Comparison of ENCODE assay signal across 8 cellular contexts in genomic region chr22:41204992-41205900, GRCh38. TPM values are rescaled to one million over a fixed set of nuclear protein-coding genes. Genes with fewer than 3 reads are reported as not detected.
DNase-seq lines count a peak whose midpoint lies in the region; ATAC-seq and TF ChIP-seq lines count a peak whose summit lies in the region.

Gene L3MBTL2, plus strand, starts transcription at chr22:41205312. Its CDS starts 51 bp downstream, at chr22:41205363.

- DNase-seq in DMS153 treated with DMSO at 0.1 percent for 48 hours (lab: John Stamatoyannopoulos, UW; ENCODE audit: unreplicated experiment) (peak; percentile 93), KBM-7 (peak; percentile 98), erythroblast (lab: John Stamatoyannopoulos, UW) (peak; percentile 97 to 98)
- DNase-seq in activated T-cell treated with anti-CD3 and anti-CD28 coated beads, Interleukin-2, amount 50 U/mL, for 24 hours: peak; percentile 98
- peak; percentile 99 for DNase-seq in stimulated activated CD8-positive, alpha-beta memory T cell treated with anti-CD3 and anti-CD28 coated beads, Interleukin-4, amount 100 ng/mL, for 48 hours

- peaks cover 30% of the 10 kb centered on the region for H3K4me1 Mint-ChIP-seq in activated T-cell treated with anti-CD3 and anti-CD28 coated beads, Interleukin-2, amount 50 U/mL, for 24 hours (ENCODE audit: low read depth)

- peak within 1 kb of the TSS; percentile 98 for H3K27ac Mint-ChIP-seq in activated T-cell treated with anti-CD3 and anti-CD28 coated beads, Interleukin-2, amount 50 U/mL, for 24 hours

- ATAC-seq in GM21717 (IDR thresholded peaks at IDR 0.05; ENCODE audit: unreplicated experiment): peak; percentile 85

- H3K9me3 Mint-ChIP-seq in activated T-cell treated with anti-CD3 and anti-CD28 coated beads, Interleukin-2, amount 50 U/mL, for 24 hours: no peaks in the 10 kb centered on the region

- peaks cover 8 to 11% of the 10 kb centered on the region in 2 donors for H3K4me1 ChIP-seq in mucosa of rectum (ENCODE audit: control insufficient read depth in 2 of 2, insufficient read depth in 2 of 2, low read length in 2 of 2)

- no peaks in the 10 kb centered on the region for H3K9me3 ChIP-seq in mucosa of rectum (ENCODE audit: control insufficient read depth in 2 of 2, low read length in 2 of 2)

- H3K36me3 Mint-ChIP-seq in activated T-cell treated with anti-CD3 and anti-CD28 coated beads, Interleukin-2, amount 50 U/mL, for 24 hours (ENCODE audit: low read depth): peaks cover 43% of the 10 kb centered on the region

- H3K4me3 Mint-ChIP-seq in activated T-cell treated with anti-CD3 and anti-CD28 coated beads, Interleukin-2, amount 50 U/mL, for 24 hours: peak within 1 kb of the TSS; percentile 97

- peaks cover 3 to 5% of the 10 kb centered on the region in 2 donors for H3K36me3 ChIP-seq in mucosa of rectum (ENCODE audit: control insufficient read depth in 2 of 2, insufficient read depth in 2 of 2, low read length in 2 of 2)

- peak; percentile 88 for TF ChIP-seq POLR2A in erythroblast (IDR thresholded peaks at IDR 0.05; ENCODE audit: low read length)

- peaks cover 4% of the 10 kb centered on the region for H3K27me3 Mint-ChIP-seq in activated T-cell treated with anti-CD3 and anti-CD28 coated beads, Interleukin-2, amount 50 U/mL, for 24 hours

- no peaks in the 10 kb centered on the region for H3K27me3 ChIP-seq in mucosa of rectum (ENCODE audit: control insufficient read depth in 2 of 2, insufficient read depth in 2 of 2, low read length in 2 of 2)

- in situ Hi-C loops in KBM-7 (cut with MboI; ENCODE audit: low pct_unique_long_range_greater_than_20kb, low sequenced_read_pairs): no loop called here

- peak within 1 kb of the TSS; percentile 32 to 80 for H3K27ac ChIP-seq in mucosa of rectum (ENCODE audit: low read depth in 2 of 2, low read length in 2 of 2)

- H3K4me3 ChIP-seq in mucosa of rectum (ENCODE audit: low read length in 2 of 2): peak within 1 kb of the TSS; percentile 94 to 99

- peak within 1 kb of the TSS; percentile 75 to 92 for H3K9ac ChIP-seq in mucosa of rectum (ENCODE audit: low read depth in 1 of 2, low read length in 2 of 2)

TF ChIP-seq in PFSK-1, 5 proteins besides CTCF, POLR2A, EP300 and RAD21:
- peak; percentile 85; the same call in 1 of the 2 replicates for TF ChIP-seq TAF1 (IDR thresholded peaks at IDR 0.05; ENCODE audit: borderline replicate concordance, insufficient read depth, low read length)
- no peak for TF ChIP-seq FOXP2 (optimal IDR thresholded peaks at IDR 0.05; ENCODE audit: borderline replicate concordance, extremely low read depth, extremely low read length, insufficient read depth)
- TF ChIP-seq POLR2AphosphoS5 (IDR thresholded peaks at IDR 0.05; ENCODE audit: low read depth, low read length): peak; percentile 84
TF ChIP-seq in PFSK-1: peak in this region for 2.

RNA-seq across cellular contexts. Expression of gene L3MBTL2, which starts in this region (rescaled TPM):
- polyA plus RNA-seq in PFSK-1 (2012; ENCODE audit: insufficient read length, low read depth): 25.3 TPM

Comparison
In these comparisons a context has a peak if more than half of its experiments do, and no peak if none do; other contexts are left out.
1. Peak in every context shown above with its lines: DNase-seq, ATAC-seq, H3K4me3 ChIP-seq and H3K27ac ChIP-seq.